1 cellular context compared by ENCODE assay signal in the genomic region with DNA sequence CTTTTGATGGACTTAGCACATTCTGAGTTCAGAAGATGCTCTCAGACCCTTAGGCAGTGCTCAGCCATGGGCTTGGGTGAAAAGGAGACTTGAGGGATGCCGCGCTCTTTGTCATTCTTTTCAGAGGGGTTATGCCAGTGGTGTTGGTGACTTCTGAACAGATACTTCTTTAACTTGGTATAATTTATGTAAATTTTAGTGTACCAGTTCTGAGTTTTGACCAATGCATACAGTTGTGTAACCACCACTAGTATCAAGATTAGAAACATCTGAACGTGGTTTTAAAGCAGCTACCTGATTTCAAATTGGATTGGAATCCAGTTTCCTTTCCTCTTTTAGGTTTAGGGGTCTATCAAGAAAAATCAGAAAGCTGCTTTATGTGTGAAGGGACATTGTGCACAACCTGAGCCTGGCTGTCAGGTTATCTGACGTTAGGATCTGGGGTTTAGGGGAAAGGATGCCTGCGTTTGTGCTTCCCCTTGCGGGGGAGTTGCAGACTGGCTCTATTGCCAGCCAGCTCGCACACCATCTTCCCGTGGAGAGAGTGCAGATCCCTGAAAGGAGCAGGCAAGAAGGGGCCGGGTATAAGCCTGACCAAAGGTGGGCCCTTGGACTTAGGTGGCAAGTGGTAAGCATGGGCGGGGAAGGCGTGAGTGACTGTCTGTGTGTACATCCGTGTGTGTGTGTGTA.
TF ChIP-seq lines count a peak whose summit lies in the region.

No MANE protein-coding gene starts in this region.

TF ChIP-seq in endothelial cell of umbilical vein, 7 proteins besides CTCF, POLR2A, EP300 and RAD21 (continued from another document):
- no peak for TF ChIP-seq EZH2 (IDR thresholded peaks at IDR 0.05; ENCODE audit: borderline replicate concordance, low read depth, low read length, severe bottlenecking)
- TF ChIP-seq FOS (IDR thresholded peaks at IDR 0.05; ENCODE audit: borderline replicate concordance, insufficient read depth, low read length) = no peak
- no peak for TF ChIP-seq MYC (IDR thresholded peaks at IDR 0.05; ENCODE audit: low read depth, low read length)
TF ChIP-seq in endothelial cell of umbilical vein: peak in this region for 0.
